In genomic region chr3:25580534-25580933, GRCh38 we compare ENCODE assay signal across 24 cellular contexts.
"Had no signal": no experiment of that assay in that cellular context is flagged by ENCODE, and none has a peak within 500 bp of the region (broad histone marks: within the 10 kb centered on the region; RNA-seq: fewer than 3 reads in every experiment).

No MANE protein-coding gene starts in this region.

- H3K27me3 ChIP-seq: foreskin keratinocyte, gastroesophageal sphincter, heart left ventricle, hepatocyte, left lung, neutrophil, right lobe of liver, testis, tibial artery, upper lobe of left lung had no signal

- H3K9me3 Mint-ChIP-seq: naive thymus-derived CD8-positive, alpha-beta T cell; stimulated activated memory B cell treated with anti-CD40 and anti-IgM and Interleukin-4, amounts not matched to agents 10 μg/mL and 1 μg/mL and 100 μg/mL, for 72 hours had no signal

- H3K4me1 ChIP-seq: foreskin keratinocyte, gastroesophageal sphincter, left lung, parathyroid adenoma, testis, tibial artery, upper lobe of left lung had no signal

- ATAC-seq: esophagus mucosa; foreskin keratinocyte; gastroesophageal sphincter; heart left ventricle; left cardiac atrium; left lung; naive thymus-derived CD8-positive, alpha-beta T cell; right lobe of liver; stimulated activated memory B cell treated with anti-CD40 and anti-IgM and Interleukin-4, amounts not matched to agents 10 μg/mL and 1 μg/mL and 100 μg/mL, for 72 hours; stimulated activated naive CD8-positive, alpha-beta T cell treated with anti-CD3 and anti-CD28 coated beads, Interleukin-15, Interleukin-2, amounts not matched to agents 100 U/mL and 50 U/mL, for 24 hours had no signal

- H3K4me3 Mint-ChIP-seq: naive thymus-derived CD8-positive, alpha-beta T cell; stimulated activated memory B cell treated with anti-CD40 and anti-IgM and Interleukin-4, amounts not matched to agents 10 μg/mL and 1 μg/mL and 100 μg/mL, for 72 hours had no signal

- DNase-seq: dermis blood vessel endothelial cell; effector memory CD4-positive, alpha-beta T cell; foreskin keratinocyte; heart left ventricle; left cardiac atrium; left lung; mammary epithelial cell; naive thymus-derived CD8-positive, alpha-beta T cell; right lobe of liver; stimulated activated CD4-positive, alpha-beta T cell treated with anti-CD3 and anti-CD28 coated beads, Interleukin-2, amount 100 ng/mL, for 24 hours; stimulated activated CD4-positive, alpha-beta T cell treated with anti-CD3 and anti-CD28 coated beads, Interleukin-4, amount 100 ng/mL, for 24 hours; stimulated activated naive CD8-positive, alpha-beta T cell treated with anti-CD3 and anti-CD28 coated beads, Interleukin-15, Interleukin-2, amounts not matched to agents 100 U/mL and 50 U/mL, for 24 hours; substantia nigra; testis; tibial artery; upper lobe of left lung had no signal

- H3K4me1 Mint-ChIP-seq: naive thymus-derived CD8-positive, alpha-beta T cell; stimulated activated memory B cell treated with anti-CD40 and anti-IgM and Interleukin-4, amounts not matched to agents 10 μg/mL and 1 μg/mL and 100 μg/mL, for 72 hours had no signal

- H3K36me3 ChIP-seq: left lung, neutrophil, right lobe of liver had no signal

- H3K27ac Mint-ChIP-seq: naive thymus-derived CD8-positive, alpha-beta T cell; progenitor cell of endocrine pancreas; stimulated activated memory B cell treated with anti-CD40 and anti-IgM and Interleukin-4, amounts not matched to agents 10 μg/mL and 1 μg/mL and 100 μg/mL, for 72 hours had no signal

- H3K27ac ChIP-seq: coronary artery, foreskin keratinocyte, gastroesophageal sphincter, heart left ventricle, hepatocyte, left lung, neutrophil, parathyroid adenoma, right lobe of liver, testis, tibial artery, upper lobe of left lung had no signal

- H3K27me3 Mint-ChIP-seq: progenitor cell of endocrine pancreas had no signal

- H3K4me3 ChIP-seq: coronary artery, gastroesophageal sphincter, heart left ventricle, hepatocyte, left lung, right lobe of liver, testis, tibial artery, upper lobe of left lung had no signal

- H3K36me3 Mint-ChIP-seq: naive thymus-derived CD8-positive, alpha-beta T cell; stimulated activated memory B cell treated with anti-CD40 and anti-IgM and Interleukin-4, amounts not matched to agents 10 μg/mL and 1 μg/mL and 100 μg/mL, for 72 hours had no signal

- H3K9me3 ChIP-seq: gastroesophageal sphincter, heart left ventricle, left lung, neutrophil, right lobe of liver, testis, tibial artery, upper lobe of left lung had no signal
